In the genomic region with DNA sequence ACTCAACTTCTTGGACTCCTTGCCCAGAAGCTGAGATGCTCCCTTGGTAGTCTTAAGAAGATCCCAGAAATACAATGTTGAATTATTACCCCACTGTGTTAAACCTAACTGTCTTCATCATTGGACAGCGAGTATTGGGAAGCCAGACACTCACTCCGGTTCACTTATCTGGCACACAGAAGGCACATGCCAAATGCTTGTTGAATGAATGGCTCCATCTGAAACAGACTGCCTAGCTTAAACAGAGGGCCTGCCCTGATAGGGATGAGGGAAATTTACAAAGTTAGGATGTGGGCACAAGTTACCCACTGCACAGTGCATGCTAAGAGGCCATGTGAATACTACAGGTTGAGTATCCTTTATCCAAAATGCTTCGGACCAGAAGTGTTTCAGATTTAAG, we compare ENCODE assay signal across 23 cellular contexts.
"Had no signal": no experiment of that assay in that cellular context is flagged by ENCODE, and none has a peak within 500 bp of the region (broad histone marks: within the 10 kb centered on the region; RNA-seq: fewer than 3 reads in every experiment).

No MANE protein-coding gene starts in this region.

- FAIRE-seq: HepG2, RCC 7860 had no signal

- H3K27me3 ChIP-seq: MG63, SJCRH30 had no signal

- H3K4me1 ChIP-seq: SJCRH30 had no signal

- DNase-seq: IMR-90, Karpas-422, KG1, MG63, NCI-H1092, NCI-H1105 treated with DMSO at 0.1 percent for 48 hours, NCI-H1417 treated with DMSO at 0.1 percent for 48 hours, NCI-H146, NCI-H1694 treated with DMSO at 0.1 percent for 48 hours, NCI-H1930, NCI-H2081, NCI-H2107, NCI-H2227 treated with DMSO at 0.1 percent for 48 hours, NCI-H510A, NCI-H524 treated with DMSO at 0.1 percent for 48 hours, NCI-H69, NCI-H774, RPMI8226, SHP77 treated with DMSO at 0.1 percent for 48 hours, SJCRH30 had no signal

- H3K9me3 ChIP-seq: MG63, SJCRH30 had no signal

- H3K36me3 ChIP-seq: SJCRH30 had no signal

- H3K4me3 ChIP-seq: MG63, SJCRH30 had no signal

- H3K27ac ChIP-seq: SJCRH30 had no signal

- ATAC-seq: HepG2, SK-N-SH treated with all-trans-retinoic acid at 6 μM for 48 hours had no signal
